Comparison of ENCODE assay signal across 15 cellular contexts in genomic region chr2:99403084-99403483, GRCh38.
DNase-seq lines count a peak whose midpoint lies in the region; ATAC-seq, FAIRE-seq and TF ChIP-seq lines count a peak whose summit lies in the region.
"Had no signal": no experiment of that assay in that cellular context is flagged by ENCODE, and none has a peak within 500 bp of the region (broad histone marks: within the 10 kb centered on the region; RNA-seq: fewer than 3 reads in every experiment).

No MANE protein-coding gene starts in this region.

- no peak overlapping the region for H3K4me3 ChIP-seq in CD8-positive, alpha-beta T cell (ENCODE audit: low read depth, low read length)
- H3K4me3 ChIP-seq in GM23338 (no peak overlapping the region), HepG2 (replicated peaks in 1 of 3; ENCODE audit: insufficient read depth in 1 of 3, low read depth in 2 of 3, low read length in 3 of 3) (no peak overlapping the region)
- H3K4me3 ChIP-seq: breast epithelium had no signal

- H3K27ac ChIP-seq in CD8-positive, alpha-beta T cell (ENCODE audit: low read depth, low read length), result no peak overlapping the region
- H3K27ac ChIP-seq in GM23338 (ENCODE audit: low read depth) (peak overlapping the region; percentile 0; the same call in 1 of the 2 replicates), HepG2 (ENCODE audit: extremely low read length, insufficient read depth, low read length) (peak overlapping the region; percentile 70)
- H3K27ac ChIP-seq: neutrophil had no signal

- H4K20me1 ChIP-seq in GM23338 (replicated peaks; ENCODE audit: insufficient read depth) (no peaks in the 10 kb centered on the region; the same call in 1 of the 2 replicates), HepG2 (ENCODE audit: insufficient read depth, low read length) (no peaks in the 10 kb centered on the region)

- peak overlapping the region; percentile 66 for H3K27ac Mint-ChIP-seq in CD8-positive, alpha-beta T cell
- H3K27ac Mint-ChIP-seq in GM23338, result no peak overlapping the region
- H3K27ac Mint-ChIP-seq in activated naive CD8-positive, alpha-beta T cell, result peak overlapping the region; percentile 78

- no peak for TF ChIP-seq CTCF in CD8-positive, alpha-beta T cell (IDR thresholded peaks at IDR 0.05)
- no peak for TF ChIP-seq CTCF in GM23338 (conservative IDR thresholded peaks at IDR 0.05; ENCODE audit: low read depth in 2 of 2)
- TF ChIP-seq CTCF in HepG2 (CRISPR knock-in tag; IDR thresholded peaks at IDR 0.05), result no peak

- TF ChIP-seq EP300 in HepG2 (IDR thresholded peaks at IDR 0.05; ENCODE audit: low read depth in 2 of 2, low read length in 2 of 2), result no peak
- TF ChIP-seq EP300 in HepG2 (CRISPR knock-in tag; IDR thresholded peaks at IDR 0.05; ENCODE audit: borderline replicate concordance), result no peak

- H3K9me2 ChIP-seq in GM23338 (ENCODE audit: insufficient read depth), result no peaks in the 10 kb centered on the region

- H3K27me3 ChIP-seq in CD8-positive, alpha-beta T cell (ENCODE audit: insufficient read depth, low read length), result no peaks in the 10 kb centered on the region
- H3K27me3 ChIP-seq in GM23338 (ENCODE audit: insufficient read depth) (no peaks in the 10 kb centered on the region), HepG2 (ENCODE audit: control insufficient read depth in 1 of 2, insufficient read depth in 2 of 2, low read length in 2 of 2) (no peaks in the 10 kb centered on the region)
- H3K27me3 ChIP-seq: breast epithelium, neutrophil had no signal

- H3K4me2 ChIP-seq in GM23338 (no peak overlapping the region), HepG2 (ENCODE audit: low read depth, low read length) (no peak overlapping the region)

- POLR2A ChIA-PET in CD8-positive, alpha-beta T cell (lab: Charles Lee), result interaction anchor here (0.6 kb wide), 1 partner anchor 10 kb away, joined by 3 read pairs; no protein-coding TSS in a partner anchor
- POLR2A ChIA-PET in HepG2 (lab: Yijun Ruan, JAX), result interaction anchor here (1.0 to 4.0 kb wide), 3 partner anchors 9 to 223 kb away, joined by 3 to 24 read pairs (median 5); partner anchors contain the start of genes EIF5B, MITD1, MRPL30 and TXNDC9

- no peaks in the 10 kb centered on the region for H3K4me1 ChIP-seq in CD8-positive, alpha-beta T cell (ENCODE audit: insufficient read depth, low read length)
- H3K4me1 ChIP-seq in GM23338 (ENCODE audit: insufficient read depth), result no peaks in the 10 kb centered on the region
- H3K4me1 ChIP-seq in HepG2 (ENCODE audit: insufficient read depth, low read length), result peaks cover 30% of the 10 kb centered on the region
- H3K4me1 ChIP-seq: breast epithelium had no signal

- in situ Hi-C loops in HepG2 (cut with HindIII; ENCODE audit: extremely low pct_ligation_motif_present, low pct_unique_long_range_greater_than_20kb), result no loop called here

- no peak for FAIRE-seq in HepG2 (lab: Jason Lieb, UNC)
- no peak for FAIRE-seq in GM12892 (lab: Jason Lieb, UNC)
- FAIRE-seq: endometrium, small intestine had no signal

- H3K9me3 ChIP-seq in CD8-positive, alpha-beta T cell (ENCODE audit: low read length), result no peaks in the 10 kb centered on the region
- H3K9me3 ChIP-seq in HepG2 (ENCODE audit: low read length), result no peaks in the 10 kb centered on the region
- H3K9me3 ChIP-seq: breast epithelium, neutrophil had no signal

- peaks cover 53% of the 10 kb centered on the region for H3K36me3 ChIP-seq in CD8-positive, alpha-beta T cell (ENCODE audit: insufficient read depth, low read length)
- H3K36me3 ChIP-seq in GM23338 (ENCODE audit: insufficient read depth) (peaks cover 60% of the 10 kb centered on the region), HepG2 (replicated peaks in 1 of 2; ENCODE audit: control insufficient read depth in 1 of 2, insufficient read depth in 2 of 2, low read length in 2 of 2) (peaks cover 21 to 68% of the 10 kb centered on the region in 2 experiments)

- no peak for ATAC-seq in CD8-positive, alpha-beta T cell
- ATAC-seq in GM23338, result no peak
- peak; percentile 33 for ATAC-seq in HepG2
- no peak for ATAC-seq in GM21825 (IDR thresholded peaks at IDR 0.05; ENCODE audit: unreplicated experiment)
- ATAC-seq: SK-N-SH treated with all-trans-retinoic acid at 6 μM for 48 hours had no signal

- no TSS peak for BruUV-seq in HepG2 (replicated peaks; lab: Mats Ljungman, UMichigan)

- CTCF ChIA-PET in CD8-positive, alpha-beta T cell (lab: Charles Lee), result interaction anchor here (1.0 kb wide), 1 partner anchor 88 kb away, joined by 3 read pairs; no protein-coding TSS in a partner anchor
- CTCF ChIA-PET in HepG2 (lab: Yijun Ruan, JAX; ENCODE audit: low intra/inter-chr PET ratio, low total read pairs), result no interaction called here

- peaks cover 12% of the 10 kb centered on the region for H3K4me1 Mint-ChIP-seq in CD8-positive, alpha-beta T cell (ENCODE audit: low read depth)
- H3K4me1 Mint-ChIP-seq in GM23338, result peaks cover 24% of the 10 kb centered on the region
- H3K4me1 Mint-ChIP-seq in activated naive CD8-positive, alpha-beta T cell (ENCODE audit: low read depth), result peaks cover 22% of the 10 kb centered on the region

- H3K79me2 ChIP-seq in GM23338 (replicated peaks; ENCODE audit: insufficient read depth), result no peaks in the 10 kb centered on the region
- no peaks in the 10 kb centered on the region for H3K79me2 ChIP-seq in HepG2 (ENCODE audit: insufficient read depth, low read length)

- DNase-seq in CD8-positive, alpha-beta T cell, result no peak
- DNase-seq in GM23338 (ENCODE audit: low spot score) (no peak), HepG2 (ENCODE audit: low spot score) (peak; percentile 23), GM12892 (ENCODE audit: insufficient read length) (no peak), ecto neural progenitor cell (ENCODE audit: low spot score) (no peak)
- DNase-seq in stimulated activated CD4-positive, alpha-beta T cell treated with anti-CD3 and anti-CD28 coated beads, Interleukin-12 subunit alpha, Interleukin-12 subunit beta, amount 100 ng/mL, for 4 hours, result no peak
- DNase-seq: activated CD4-positive, CD25-positive, alpha-beta regulatory T cell; MV-4-11 had no signal

- H3K36me3 Mint-ChIP-seq in CD8-positive, alpha-beta T cell, result peaks cover 82% of the 10 kb centered on the region
- H3K36me3 Mint-ChIP-seq in GM23338 (ENCODE audit: low read depth), result peaks cover 88% of the 10 kb centered on the region
- H3K36me3 Mint-ChIP-seq in activated naive CD8-positive, alpha-beta T cell, result peaks cover 13% of the 10 kb centered on the region

- TF ChIP-seq POLR2A in HepG2 (IDR thresholded peaks at IDR 0.05; ENCODE audit: insufficient read depth in 1 of 2, low read depth in 2 of 2, low read length in 2 of 2) (no peak), GM12892 (IDR thresholded peaks at IDR 0.05; ENCODE audit: low read depth, low read length) (no peak)

- H3K27me3 Mint-ChIP-seq in CD8-positive, alpha-beta T cell (ENCODE audit: low read depth), result no peaks in the 10 kb centered on the region
- H3K27me3 Mint-ChIP-seq in GM23338 (ENCODE audit: insufficient read depth, low read depth, poor library complexity), result peaks cover 12% of the 10 kb centered on the region
- H3K27me3 Mint-ChIP-seq in activated naive CD8-positive, alpha-beta T cell, result no peaks in the 10 kb centered on the region

- intact Hi-C loops in CD8-positive, alpha-beta T cell (cut with DNase I, micrococcal nuclease), result no loop called here
- intact Hi-C loops in HepG2 (cut with micrococcal nuclease; ENCODE audit: unreplicated experiment), result loop anchor here (1.0 kb wide), 2 partner anchors 66 to 222 kb away; partner anchors contain the start of genes EIF5B, MITD1 and MRPL30

- H2AFZ ChIP-seq in GM23338 (no peak overlapping the region), HepG2 (ENCODE audit: low read length) (no peak overlapping the region)

- no peaks in the 10 kb centered on the region for H3K9me3 Mint-ChIP-seq in CD8-positive, alpha-beta T cell
- no peaks in the 10 kb centered on the region for H3K9me3 Mint-ChIP-seq in GM23338
- no peaks in the 10 kb centered on the region for H3K9me3 Mint-ChIP-seq in activated naive CD8-positive, alpha-beta T cell (ENCODE audit: low read depth)

- no peak overlapping the region for H3K4me3 Mint-ChIP-seq in CD8-positive, alpha-beta T cell
- no peak overlapping the region for H3K4me3 Mint-ChIP-seq in GM23338
- no peak overlapping the region for H3K4me3 Mint-ChIP-seq in activated naive CD8-positive, alpha-beta T cell

- no peak for TF ChIP-seq RAD21 in HepG2 (CRISPR knock-in tag; IDR thresholded peaks at IDR 0.05)

- H3F3A ChIP-seq in GM23338 (replicated peaks; ENCODE audit: low read depth), result no peaks in the 10 kb centered on the region

- H3K9ac ChIP-seq in HepG2 (ENCODE audit: insufficient read depth, low read depth, low read length), result no peak overlapping the region

TF ChIP-seq in GM23338, 12 proteins besides CTCF, POLR2A, EP300 and RAD21 (continues in another document):
- no peak for TF ChIP-seq STAT1 (IDR thresholded peaks at IDR 0.05; ENCODE audit: unreplicated experiment)

TF ChIP-seq in HepG2, 621 proteins besides CTCF, POLR2A, EP300 and RAD21 (continues in another document):
- TF ChIP-seq, protein P1, sequence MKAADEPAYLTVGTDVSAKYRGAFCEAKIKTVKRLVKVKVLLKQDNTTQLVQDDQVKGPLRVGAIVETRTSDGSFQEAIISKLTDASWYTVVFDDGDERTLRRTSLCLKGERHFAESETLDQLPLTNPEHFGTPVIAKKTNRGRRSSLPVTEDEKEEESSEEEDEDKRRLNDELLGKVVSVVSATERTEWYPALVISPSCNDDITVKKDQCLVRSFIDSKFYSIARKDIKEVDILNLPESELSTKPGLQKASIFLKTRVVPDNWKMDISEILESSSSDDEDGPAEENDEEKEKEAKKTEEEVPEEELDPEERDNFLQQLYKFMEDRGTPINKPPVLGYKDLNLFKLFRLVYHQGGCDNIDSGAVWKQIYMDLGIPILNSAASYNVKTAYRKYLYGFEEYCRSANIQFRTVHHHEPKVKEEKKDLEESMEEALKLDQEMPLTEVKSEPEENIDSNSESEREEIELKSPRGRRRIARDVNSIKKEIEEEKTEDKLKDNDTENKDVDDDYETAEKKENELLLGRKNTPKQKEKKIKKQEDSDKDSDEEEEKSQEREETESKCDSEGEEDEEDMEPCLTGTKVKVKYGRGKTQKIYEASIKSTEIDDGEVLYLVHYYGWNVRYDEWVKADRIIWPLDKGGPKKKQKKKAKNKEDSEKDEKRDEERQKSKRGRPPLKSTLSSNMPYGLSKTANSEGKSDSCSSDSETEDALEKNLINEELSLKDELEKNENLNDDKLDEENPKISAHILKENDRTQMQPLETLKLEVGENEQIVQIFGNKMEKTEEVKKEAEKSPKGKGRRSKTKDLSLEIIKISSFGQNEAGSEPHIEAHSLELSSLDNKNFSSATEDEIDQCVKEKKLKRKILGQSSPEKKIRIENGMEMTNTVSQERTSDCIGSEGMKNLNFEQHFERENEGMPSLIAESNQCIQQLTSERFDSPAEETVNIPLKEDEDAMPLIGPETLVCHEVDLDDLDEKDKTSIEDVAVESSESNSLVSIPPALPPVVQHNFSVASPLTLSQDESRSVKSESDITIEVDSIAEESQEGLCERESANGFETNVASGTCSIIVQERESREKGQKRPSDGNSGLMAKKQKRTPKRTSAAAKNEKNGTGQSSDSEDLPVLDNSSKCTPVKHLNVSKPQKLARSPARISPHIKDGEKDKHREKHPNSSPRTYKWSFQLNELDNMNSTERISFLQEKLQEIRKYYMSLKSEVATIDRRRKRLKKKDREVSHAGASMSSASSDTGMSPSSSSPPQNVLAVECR (CRISPR knock-in tag; IDR thresholded peaks at IDR 0.05; ENCODE audit: borderline replicate concordance), result 0 out of 2 replicates have a peak, but pooled peaks have one; percentile 8
- TF ChIP-seq ZNF382 (CRISPR knock-in tag; IDR thresholded peaks at IDR 0.05; ENCODE audit: borderline replicate concordance), result 0 out of 2 replicates have a peak, but pooled peaks have one; percentile 13
